ENCODE assay signal across 9 cellular contexts in the genomic region with DNA sequence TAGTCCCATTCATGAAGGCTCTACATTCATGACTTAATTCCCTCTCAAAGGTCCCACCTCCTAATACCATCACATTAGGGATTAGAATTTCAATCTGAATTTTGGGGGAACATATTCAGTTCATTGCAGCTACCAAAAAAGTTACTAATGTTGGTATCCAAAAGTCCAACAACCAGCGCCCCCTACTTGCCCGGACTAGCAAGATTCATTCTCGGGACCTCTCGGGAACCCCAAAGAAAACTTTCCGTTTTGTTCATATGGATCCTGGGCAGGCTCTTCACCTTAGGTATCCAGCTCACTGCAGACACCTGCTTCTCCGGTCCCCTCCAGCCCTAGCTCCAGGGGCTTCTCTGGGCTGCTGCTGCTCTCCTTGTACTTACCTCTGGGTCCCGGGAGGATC. TPM values are rescaled to one million over a fixed set of nuclear protein-coding genes. Genes with fewer than 3 reads are reported as not detected.
A peak's percentile ranks its signal among the peaks of the same experiment; 100 is the strongest.
DNase-seq lines count a peak whose midpoint lies in the region; ATAC-seq and TF ChIP-seq lines count a peak whose summit lies in the region.
"Had no signal": no experiment of that assay in that cellular context is flagged by ENCODE, and none has a peak within 500 bp of the region (broad histone marks: within the 10 kb centered on the region; RNA-seq: fewer than 3 reads in every experiment).

No MANE protein-coding gene starts in this region.

- H3K27me3 ChIP-seq in GM23338 (ENCODE audit: insufficient read depth): no peaks in the 10 kb centered on the region

- H3K4me3 ChIP-seq in GM23338: no peak overlapping the region

- H3K4me1 Mint-ChIP-seq in GM23338: peaks cover 8% of the 10 kb centered on the region; the same call in 2 of the 3 replicates

- H3K9me2 ChIP-seq in GM23338 (ENCODE audit: insufficient read depth): no peaks in the 10 kb centered on the region

- no peak overlapping the region for H3K4me3 Mint-ChIP-seq in GM23338

- DNase-seq in GM23338 (ENCODE audit: low spot score) (peak; percentile 82), germinal center (ENCODE audit: low spot score) (peak; percentile 37), NCI-H69 (lab: John Stamatoyannopoulos, UW) (no peak), NK-92 (lab: John Stamatoyannopoulos, UW; ENCODE audit: unreplicated experiment) (no peak)
- DNase-seq in activated CD4-positive, alpha-beta T cell treated with anti-CD3 and anti-CD28 coated beads, Interleukin-2, amount 50 U/mL, for 48 hours: peak; percentile 55 to 64
- DNase-seq: GDM1 had no signal

- H3K79me2 ChIP-seq in GM23338 (replicated peaks; ENCODE audit: insufficient read depth): no peaks in the 10 kb centered on the region

- H3K27ac Mint-ChIP-seq in GM23338: no peak overlapping the region

- peak; percentile 77 for ATAC-seq in GM23338
- no peak for ATAC-seq in GM18498 (IDR thresholded peaks at IDR 0.05; ENCODE audit: unreplicated experiment)
- ATAC-seq in GM18907 (IDR thresholded peaks at IDR 0.05; ENCODE audit: unreplicated experiment): no peak

- H3K27ac ChIP-seq in 22Rv1 (no peak overlapping the region), GM23338 (ENCODE audit: low read depth) (no peak overlapping the region)

- peaks cover 7% of the 10 kb centered on the region for H3K4me1 ChIP-seq in GM23338 (ENCODE audit: insufficient read depth)

- TF ChIP-seq CTCF in 22Rv1 (IDR thresholded peaks at IDR 0.05): peak; percentile 40
- TF ChIP-seq CTCF in GM23338 (conservative IDR thresholded peaks at IDR 0.05; ENCODE audit: low read depth in 2 of 2): peak; percentile 69 to 75

- H3K36me3 ChIP-seq in GM23338 (ENCODE audit: insufficient read depth): no peaks in the 10 kb centered on the region

- H2AFZ ChIP-seq in GM23338: peak overlapping the region; percentile 94

- no peaks in the 10 kb centered on the region for H3K36me3 Mint-ChIP-seq in GM23338 (ENCODE audit: low read depth)

- H3K4me2 ChIP-seq in GM23338: no peak overlapping the region

- H3F3A ChIP-seq in GM23338 (replicated peaks; ENCODE audit: low read depth): no peaks in the 10 kb centered on the region

- peaks cover 10% of the 10 kb centered on the region for H3K27me3 Mint-ChIP-seq in GM23338 (ENCODE audit: insufficient read depth, low read depth, poor library complexity)

- no peaks in the 10 kb centered on the region for H3K9me3 Mint-ChIP-seq in GM23338

- H4K20me1 ChIP-seq in GM23338 (replicated peaks; ENCODE audit: insufficient read depth): no peaks in the 10 kb centered on the region

TF ChIP-seq in GM23338, 12 proteins besides CTCF, POLR2A, EP300 and RAD21:
- TF ChIP-seq, protein P1, sequence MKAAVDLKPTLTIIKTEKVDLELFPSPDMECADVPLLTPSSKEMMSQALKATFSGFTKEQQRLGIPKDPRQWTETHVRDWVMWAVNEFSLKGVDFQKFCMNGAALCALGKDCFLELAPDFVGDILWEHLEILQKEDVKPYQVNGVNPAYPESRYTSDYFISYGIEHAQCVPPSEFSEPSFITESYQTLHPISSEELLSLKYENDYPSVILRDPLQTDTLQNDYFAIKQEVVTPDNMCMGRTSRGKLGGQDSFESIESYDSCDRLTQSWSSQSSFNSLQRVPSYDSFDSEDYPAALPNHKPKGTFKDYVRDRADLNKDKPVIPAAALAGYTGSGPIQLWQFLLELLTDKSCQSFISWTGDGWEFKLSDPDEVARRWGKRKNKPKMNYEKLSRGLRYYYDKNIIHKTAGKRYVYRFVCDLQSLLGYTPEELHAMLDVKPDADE (IDR thresholded peaks at IDR 0.05): no peak
- TF ChIP-seq POLR2AphosphoS5 (IDR thresholded peaks at IDR 0.05; ENCODE audit: low read depth) (no peak), ZNF331 (CRISPR knock-in tag; IDR thresholded peaks at IDR 0.05; ENCODE audit: low read depth) (no peak), STAT1 (IDR thresholded peaks at IDR 0.05; ENCODE audit: unreplicated experiment) (no peak), CREB1 (CRISPR knock-in tag; IDR thresholded peaks at IDR 0.05; ENCODE audit: low read depth) (no peak), ZNF114 (CRISPR knock-in tag; IDR thresholded peaks at IDR 0.05) (no peak), NANOG (IDR thresholded peaks at IDR 0.05; ENCODE audit: borderline replicate concordance) (no peak), EZH2phosphoT487 (IDR thresholded peaks at IDR 0.05; ENCODE audit: unreplicated experiment) (no peak), JUNB (IDR thresholded peaks at IDR 0.05; ENCODE audit: unreplicated experiment) (no peak), ZNF462 (CRISPR knock-in tag; IDR thresholded peaks at IDR 0.05) (no peak)

RNA-seq across cellular contexts. Expression of gene GRK5, which starts 8.9 kb away (rescaled TPM):
- 0.74 and 2.0 TPM in 2 replicates for total RNA-seq in GM23338 (2014; rRNA removed; shearing (Covaris generic))
- polyA plus RNA-seq in GM23338 (2016; fragmentation: Nextera tagmentation; extraction: Ambion mirVana): 0.50 and 0.53 TPM in 2 replicates

RNA-seq across cellular contexts. Expression of gene PRDX3, which starts 19.8 kb away (rescaled TPM):
- 285 and 314 TPM in 2 replicates for total RNA-seq in GM23338 (2014; rRNA removed; shearing (Covaris generic))
- 262 and 275 TPM in 2 replicates for polyA plus RNA-seq in GM23338 (2016; fragmentation: Nextera tagmentation; extraction: Ambion mirVana)

RNA-seq across cellular contexts. Expression of gene SFXN4, which starts 32.9 kb away (rescaled TPM):
- 22.3 and 51.6 TPM in 2 replicates for total RNA-seq in GM23338 (2014; rRNA removed; shearing (Covaris generic))
- 18.6 and 20.1 TPM in 2 replicates for polyA plus RNA-seq in GM23338 (2016; fragmentation: Nextera tagmentation; extraction: Ambion mirVana)

Comparison
In these comparisons a context has a peak if more than half of its experiments do, and no peak if none do; other contexts are left out.
1. DNase-seq: peak in GM23338 (single experiment), activated CD4-positive, alpha-beta T cell treated with anti-CD3 and anti-CD28 coated beads, Interleukin-2, amount 50 U/mL, for 48 hours (2 of 2) and germinal center (single experiment); none in NCI-H69 (single experiment) and NK-92 (single experiment).